Comparison of ENCODE assay signal across 19 cellular contexts in the genomic region with DNA sequence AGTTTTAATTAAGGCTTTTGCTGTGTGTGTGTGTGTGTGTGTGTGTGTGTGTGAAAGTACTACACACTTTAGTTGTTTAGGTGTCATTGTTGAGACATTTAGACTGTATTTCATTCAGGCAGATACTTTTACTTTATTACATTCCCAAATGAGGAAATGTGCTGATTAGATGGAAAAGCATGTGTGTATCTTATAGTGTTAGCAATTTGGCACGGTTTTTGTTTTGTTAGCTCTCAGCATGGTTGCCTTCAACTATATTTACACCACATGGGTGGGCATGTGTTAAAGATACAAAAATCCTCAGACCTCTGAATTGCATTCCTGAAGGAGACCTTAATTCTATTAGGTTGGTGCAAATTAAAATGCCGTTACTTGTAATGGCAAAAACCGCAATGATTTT.
DNase-seq lines count a peak whose midpoint lies in the region; ATAC-seq, FAIRE-seq and TF ChIP-seq lines count a peak whose summit lies in the region.
"Had no signal": no experiment of that assay in that cellular context is flagged by ENCODE, and none has a peak within 500 bp of the region (broad histone marks: within the 10 kb centered on the region; RNA-seq: fewer than 3 reads in every experiment).

No MANE protein-coding gene starts in this region.

- H3K4ac ChIP-seq in neuronal stem cell (ENCODE audit: low read length), result no peak overlapping the region

- TF ChIP-seq EP300 in A549 (IDR thresholded peaks at IDR 0.05), result no peak
- no peak for TF ChIP-seq EP300 in esophagus muscularis mucosa (IDR thresholded peaks at IDR 0.05)

- ATAC-seq in A549, result no peak
- no peak for ATAC-seq in GM21786 (IDR thresholded peaks at IDR 0.05; ENCODE audit: unreplicated experiment)

- CTCF ChIA-PET in A549 (lab: Yijun Ruan, JAX), result no interaction called here

- H3K4me2 ChIP-seq in A549 (no peak overlapping the region), neuronal stem cell (ENCODE audit: insufficient read depth, low read length, poor library complexity, severe bottlenecking) (no peak overlapping the region)

- no peak for DNase-seq in A549 (ENCODE audit: low read depth in 1 of 2, low spot score in 1 of 2)
- DNase-seq in SJSA1 (ENCODE audit: low read depth in 1 of 2, low spot score in 2 of 2), result peak in 1 of 2 experiments; percentile 43
- no peak for DNase-seq in esophagus muscularis mucosa (ENCODE audit: extremely low spot score)
- no peak for DNase-seq in neuronal stem cell (ENCODE audit: low spot score)
- no peak for DNase-seq in GM19240 (ENCODE audit: insufficient read length, low spot score)
- DNase-seq in ecto neural progenitor cell (ENCODE audit: low spot score), result no peak
- no peak for DNase-seq in stimulated activated CD4-positive, alpha-beta T cell treated with anti-CD3 and anti-CD28 coated beads, Interleukin-12 subunit alpha, Interleukin-12 subunit beta, amount 100 ng/mL, for 4 hours
- DNase-seq: 8988T; AML-193; CD8-positive, alpha-beta memory T cell; MV-4-11; NCI-H187; NCI-H446; NCI-H526; OCI-M1; SJCRH30 had no signal

- no peak overlapping the region for H2BK15ac ChIP-seq in neuronal stem cell (ENCODE audit: low read length)

- H2AK5ac ChIP-seq in neuronal stem cell (ENCODE audit: low read depth, low read length), result no peak overlapping the region

- no peak overlapping the region for H3K27ac ChIP-seq in A549
- peak overlapping the region; percentile 31; the same call in 1 of the 2 replicates for H3K27ac ChIP-seq in SJSA1
- peak overlapping the region in 3 of 4 donors; percentile 12 to 40 (median 22) for H3K27ac ChIP-seq in esophagus muscularis mucosa (replicated peaks in 1 of 4)
- H3K27ac ChIP-seq in neuronal stem cell (replicated peaks; ENCODE audit: low read length), result peak overlapping the region; percentile 96
- H3K27ac ChIP-seq: SJCRH30 had no signal

- TF ChIP-seq CTCF in A549 (IDR thresholded peaks at IDR 0.05), result no peak
- TF ChIP-seq CTCF in esophagus muscularis mucosa (IDR thresholded peaks at IDR 0.05), result no peak

- H2BK120ac ChIP-seq in neuronal stem cell (ENCODE audit: low read depth, low read length), result no peak overlapping the region

- no peak overlapping the region for H4K8ac ChIP-seq in neuronal stem cell (ENCODE audit: low read depth, low read length)

- peaks cover 10% of the 10 kb centered on the region; the same call in 1 of the 3 replicates for H3K9me3 ChIP-seq in A549
- no peaks in the 10 kb centered on the region for H3K9me3 ChIP-seq in SJSA1 (replicated peaks)
- H3K9me3 ChIP-seq in esophagus muscularis mucosa, result no peaks in the 10 kb centered on the region
- peaks cover 0 to 2% of the 10 kb centered on the region in 2 donors for H3K9me3 ChIP-seq in neuronal stem cell (replicated peaks in 1 of 2; ENCODE audit: control insufficient read depth in 2 of 2, insufficient read depth in 1 of 2, low read depth in 1 of 2, low read length in 2 of 2)
- H3K9me3 ChIP-seq: SJCRH30 had no signal

- no peak overlapping the region for H2BK12ac ChIP-seq in neuronal stem cell (ENCODE audit: low read length)

- H2AFZ ChIP-seq in neuronal stem cell (ENCODE audit: low read length), result no peak overlapping the region
- H2AFZ ChIP-seq: GM23338 had no signal

- H3K36me3 ChIP-seq in SJSA1 (no peaks in the 10 kb centered on the region), esophagus muscularis mucosa (no peaks in the 10 kb centered on the region), neuronal stem cell (replicated peaks in 1 of 2; ENCODE audit: control insufficient read depth in 2 of 2, insufficient read depth in 2 of 2, low read length in 2 of 2) (no peaks in the 10 kb centered on the region)
- H3K36me3 ChIP-seq: SJCRH30 had no signal

- no peak overlapping the region for H3K23ac ChIP-seq in neuronal stem cell (ENCODE audit: low read depth, low read length, poor library complexity)

- H3K27me3 ChIP-seq in SJSA1 (replicated peaks) (no peaks in the 10 kb centered on the region), esophagus muscularis mucosa (no peaks in the 10 kb centered on the region), neuronal stem cell (ENCODE audit: control insufficient read depth in 3 of 3, insufficient read depth in 3 of 3, low read depth in 1 of 3, low read length in 3 of 3) (no peaks in the 10 kb centered on the region)
- H3K27me3 ChIP-seq: SJCRH30 had no signal

- POLR2A ChIA-PET in A549 (lab: Yijun Ruan, JAX), result no interaction called here

- no peak overlapping the region for H3K14ac ChIP-seq in neuronal stem cell (ENCODE audit: low read length)

- TF ChIP-seq RAD21 in A549 (conservative IDR thresholded peaks at IDR 0.05 in 1 of 2, IDR thresholded peaks at IDR 0.05 in 1 of 2), result no peak

- intact Hi-C loops in esophagus muscularis mucosa (cut with DNase I), result no loop called here

- no peak overlapping the region for H4K91ac ChIP-seq in neuronal stem cell (ENCODE audit: low read depth, low read length, poor library complexity)

- H3K4me3 ChIP-seq in A549 (no peak overlapping the region), SJSA1 (no peak overlapping the region), esophagus muscularis mucosa (no peak overlapping the region), neuronal stem cell (ENCODE audit: low read length in 2 of 2) (no peak overlapping the region)
- H3K4me3 ChIP-seq: SJCRH30 had no signal

- H3K9ac ChIP-seq in neuronal stem cell (ENCODE audit: low read depth, low read length, poor library complexity), result no peak overlapping the region

- TF ChIP-seq POLR2A in A549 (IDR thresholded peaks at IDR 0.05; ENCODE audit: low read length) (no peak), esophagus muscularis mucosa (IDR thresholded peaks at IDR 0.05; ENCODE audit: low read depth) (no peak)

- FAIRE-seq in A549 (lab: Jason Lieb, UNC), result no peak
- FAIRE-seq: RCC 7860 had no signal

- H3K4me1 ChIP-seq in A549 (no peaks in the 10 kb centered on the region), SJSA1 (replicated peaks) (peaks cover 31% of the 10 kb centered on the region), esophagus muscularis mucosa (peaks cover 0 to 51% (median 32%) of the 10 kb centered on the region in 4 donors), neuronal stem cell (ENCODE audit: control insufficient read depth in 2 of 2, insufficient read depth in 1 of 2, low read depth in 1 of 2, low read length in 2 of 2) (peaks cover 0 to 13% of the 10 kb centered on the region in 2 donors)
- H3K4me1 ChIP-seq: SJCRH30 had no signal

- H3K79me1 ChIP-seq in neuronal stem cell (ENCODE audit: low read depth, low read length), result no peaks in the 10 kb centered on the region

- H3K18ac ChIP-seq in neuronal stem cell (ENCODE audit: low read length), result no peak overlapping the region

- H2BK5ac ChIP-seq in neuronal stem cell (ENCODE audit: low read length), result no peak overlapping the region

- WGBS in A549 (ENCODE audit: missing lambda C conversion rate), result 51% methylated on average over 3 of the region's 3 CpGs
- WGBS in esophagus muscularis mucosa, result 65% methylated on average over 3 of the region's 3 CpGs
- no CpG with 5 or more reads among the region's 3 CpGs for WGBS in neuronal stem cell (ENCODE audit: extremely low coverage in 2 of 2, insufficient read length in 2 of 2, insufficient replicate concordance in 1 of 2), 2 donors

TF ChIP-seq in A549, 52 proteins besides CTCF, POLR2A, EP300 and RAD21:
- TF ChIP-seq, protein P1, sequence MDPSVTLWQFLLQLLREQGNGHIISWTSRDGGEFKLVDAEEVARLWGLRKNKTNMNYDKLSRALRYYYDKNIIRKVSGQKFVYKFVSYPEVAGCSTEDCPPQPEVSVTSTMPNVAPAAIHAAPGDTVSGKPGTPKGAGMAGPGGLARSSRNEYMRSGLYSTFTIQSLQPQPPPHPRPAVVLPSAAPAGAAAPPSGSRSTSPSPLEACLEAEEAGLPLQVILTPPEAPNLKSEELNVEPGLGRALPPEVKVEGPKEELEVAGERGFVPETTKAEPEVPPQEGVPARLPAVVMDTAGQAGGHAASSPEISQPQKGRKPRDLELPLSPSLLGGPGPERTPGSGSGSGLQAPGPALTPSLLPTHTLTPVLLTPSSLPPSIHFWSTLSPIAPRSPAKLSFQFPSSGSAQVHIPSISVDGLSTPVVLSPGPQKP (IDR thresholded peaks at IDR 0.05; ENCODE audit: low read depth, low read length), result no peak
- no peak for TF ChIP-seq HOXB5 (CRISPR knock-in tag; IDR thresholded peaks at IDR 0.05)
- TF ChIP-seq MAFK (IDR thresholded peaks at IDR 0.05; ENCODE audit: partially characterized antibody), result peak; percentile 11
- no peak for TF ChIP-seq HOXA7 (CRISPR knock-in tag; IDR thresholded peaks at IDR 0.05)
- TF ChIP-seq JUN (IDR thresholded peaks at IDR 0.05), result no peak
- TF ChIP-seq RFX5 (IDR thresholded peaks at IDR 0.05), result no peak
- TF ChIP-seq EHF (CRISPR knock-in tag; IDR thresholded peaks at IDR 0.05), result no peak

Comparison
In these comparisons a context has a peak if more than half of its experiments do, and no peak if none do; other contexts are left out.
1. H3K27ac ChIP-seq: peak in SJSA1 (single experiment), esophagus muscularis mucosa (3 of 4) and neuronal stem cell (single experiment); none in A549 (0 of 2).